Comparison of ENCODE assay signal across 1 cellular context in the genomic region with DNA sequence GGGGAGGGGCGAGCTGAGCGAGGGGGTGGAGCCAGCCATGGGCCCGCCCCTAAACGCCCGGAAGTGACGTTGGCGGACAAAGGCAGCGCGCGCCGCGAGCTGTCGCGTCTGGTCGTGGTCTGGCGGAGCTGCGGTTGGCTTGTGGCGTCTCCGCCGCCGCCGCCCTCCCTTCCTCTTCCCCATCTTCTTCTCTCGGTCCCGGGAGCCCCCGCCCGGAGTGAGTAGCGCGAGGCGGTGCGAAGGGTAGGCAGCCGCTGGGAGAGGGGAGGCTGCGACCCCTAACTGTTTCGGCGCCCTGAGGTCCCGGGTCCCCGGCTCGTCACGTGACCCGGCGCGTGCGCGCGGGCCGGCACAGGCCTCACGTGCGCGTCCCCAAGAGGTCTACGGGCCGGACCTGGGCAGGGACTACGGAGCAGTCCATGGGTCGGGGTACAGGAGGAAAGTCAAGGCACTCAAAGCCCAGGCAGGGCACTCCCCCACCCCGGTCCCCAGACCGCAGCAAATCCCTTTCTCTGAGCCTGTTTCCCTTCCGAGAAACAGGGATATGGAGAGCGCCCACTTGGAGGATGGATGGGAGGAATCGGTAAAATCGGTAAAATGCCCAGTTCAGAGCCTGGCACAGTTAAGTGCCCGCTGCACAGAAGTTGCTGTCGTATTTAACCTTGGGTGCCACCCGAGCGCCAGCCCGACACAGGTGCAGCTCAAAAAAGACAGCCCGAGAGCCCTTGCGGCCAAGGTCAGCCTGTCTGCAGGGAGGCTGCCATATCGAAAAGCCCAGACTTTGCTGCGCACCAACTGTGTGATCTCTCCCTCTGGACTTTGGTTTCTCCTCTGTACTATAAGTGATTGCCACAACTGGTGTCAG.
TF ChIP-seq lines count a peak whose summit lies in the region.

Gene NTMT1 (plus strand): TSS at position 85 of the 865 bp plus-strand sequence. CDS start 6,541 bp downstream, outside the sequence.

TF ChIP-seq in HepG2, 621 proteins besides CTCF, POLR2A, EP300 and RAD21 (continued from another document and continues in another):
- TF ChIP-seq KIAA2018 (CRISPR knock-in tag; IDR thresholded peaks at IDR 0.05; ENCODE audit: borderline replicate concordance) (no peak), HOXA7 (CRISPR knock-in tag; IDR thresholded peaks at IDR 0.05) (no peak), SYNCRIP (IDR thresholded peaks at IDR 0.05; ENCODE audit: insufficient read depth, low read depth, low read length) (no peak), PAX8 (CRISPR knock-in tag; IDR thresholded peaks at IDR 0.05; ENCODE audit: borderline replicate concordance) (no peak), SETDB1 (CRISPR knock-in tag; IDR thresholded peaks at IDR 0.05; ENCODE audit: borderline replicate concordance) (no peak), SSRP1 (CRISPR knock-in tag; IDR thresholded peaks at IDR 0.05) (no peak), ZNF382 (CRISPR knock-in tag; IDR thresholded peaks at IDR 0.05; ENCODE audit: borderline replicate concordance) (no peak), ZFAT (CRISPR knock-in tag; conservative IDR thresholded peaks at IDR 0.05) (no peak), NCOA5 (CRISPR knock-in tag; IDR thresholded peaks at IDR 0.05) (no peak), ZMYM4 (CRISPR knock-in tag; IDR thresholded peaks at IDR 0.05) (no peak), TOPORS (CRISPR knock-in tag; IDR thresholded peaks at IDR 0.05) (peak; percentile 78; the same call in 1 of the 2 replicates), KDM4B (CRISPR knock-in tag; IDR thresholded peaks at IDR 0.05) (no peak), FOSL1 (CRISPR knock-in tag; IDR thresholded peaks at IDR 0.05; ENCODE audit: borderline replicate concordance) (no peak), GLMP (CRISPR knock-in tag; IDR thresholded peaks at IDR 0.05; ENCODE audit: borderline replicate concordance) (no peak), ZNF501 (CRISPR knock-in tag; IDR thresholded peaks at IDR 0.05) (peak; percentile 72), ZBTB37 (CRISPR knock-in tag; IDR thresholded peaks at IDR 0.05) (no peak; the same call in 1 of the 2 replicates), ZC3H13 (CRISPR knock-in tag; IDR thresholded peaks at IDR 0.05) (no peak), KLF15 (CRISPR knock-in tag; IDR thresholded peaks at IDR 0.05; ENCODE audit: borderline replicate concordance) (peak; percentile 57; the same call in 1 of the 2 replicates), SKI (IDR thresholded peaks at IDR 0.05; ENCODE audit: partially characterized antibody) (peak; percentile 80), RARG (CRISPR knock-in tag; IDR thresholded peaks at IDR 0.05; ENCODE audit: low read depth) (no peak), HMG20B (CRISPR knock-in tag; conservative IDR thresholded peaks at IDR 0.05) (no peak; the same call in 1 of the 2 replicates), ZBTB4 (CRISPR knock-in tag; IDR thresholded peaks at IDR 0.05; ENCODE audit: borderline replicate concordance) (no peak), HDAC6 (IDR thresholded peaks at IDR 0.05; ENCODE audit: low read depth, low read length) (no peak), ZNF691 (CRISPR knock-in tag; IDR thresholded peaks at IDR 0.05; ENCODE audit: borderline replicate concordance, low read depth) (peak; percentile 47; the same call in 1 of the 2 replicates), BCL3 (CRISPR knock-in tag; IDR thresholded peaks at IDR 0.05) (peak; percentile 42; the same call in 1 of the 2 replicates), CBX1 (IDR thresholded peaks at IDR 0.05; ENCODE audit: low read depth) (peak; percentile 13)
- TF ChIP-seq, protein P1, sequence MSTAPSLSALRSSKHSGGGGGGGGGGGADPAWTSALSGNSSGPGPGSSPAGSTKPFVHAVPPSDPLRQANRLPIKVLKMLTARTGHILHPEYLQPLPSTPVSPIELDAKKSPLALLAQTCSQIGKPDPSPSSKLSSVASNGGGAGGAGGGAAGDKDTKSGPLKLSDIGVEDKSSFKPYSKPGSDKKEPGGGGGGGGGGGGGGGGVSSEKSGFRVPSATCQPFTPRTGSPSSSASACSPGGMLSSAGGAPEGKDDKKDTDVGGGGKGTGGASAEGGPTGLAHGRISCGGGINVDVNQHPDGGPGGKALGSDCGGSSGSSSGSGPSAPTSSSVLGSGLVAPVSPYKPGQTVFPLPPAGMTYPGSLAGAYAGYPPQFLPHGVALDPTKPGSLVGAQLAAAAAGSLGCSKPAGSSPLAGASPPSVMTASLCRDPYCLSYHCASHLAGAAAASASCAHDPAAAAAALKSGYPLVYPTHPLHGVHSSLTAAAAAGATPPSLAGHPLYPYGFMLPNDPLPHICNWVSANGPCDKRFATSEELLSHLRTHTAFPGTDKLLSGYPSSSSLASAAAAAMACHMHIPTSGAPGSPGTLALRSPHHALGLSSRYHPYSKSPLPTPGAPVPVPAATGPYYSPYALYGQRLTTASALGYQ (CRISPR knock-in tag; IDR thresholded peaks at IDR 0.05), result peak; percentile 75; the same call in 1 of the 2 replicates
- TF ChIP-seq, protein P2, sequence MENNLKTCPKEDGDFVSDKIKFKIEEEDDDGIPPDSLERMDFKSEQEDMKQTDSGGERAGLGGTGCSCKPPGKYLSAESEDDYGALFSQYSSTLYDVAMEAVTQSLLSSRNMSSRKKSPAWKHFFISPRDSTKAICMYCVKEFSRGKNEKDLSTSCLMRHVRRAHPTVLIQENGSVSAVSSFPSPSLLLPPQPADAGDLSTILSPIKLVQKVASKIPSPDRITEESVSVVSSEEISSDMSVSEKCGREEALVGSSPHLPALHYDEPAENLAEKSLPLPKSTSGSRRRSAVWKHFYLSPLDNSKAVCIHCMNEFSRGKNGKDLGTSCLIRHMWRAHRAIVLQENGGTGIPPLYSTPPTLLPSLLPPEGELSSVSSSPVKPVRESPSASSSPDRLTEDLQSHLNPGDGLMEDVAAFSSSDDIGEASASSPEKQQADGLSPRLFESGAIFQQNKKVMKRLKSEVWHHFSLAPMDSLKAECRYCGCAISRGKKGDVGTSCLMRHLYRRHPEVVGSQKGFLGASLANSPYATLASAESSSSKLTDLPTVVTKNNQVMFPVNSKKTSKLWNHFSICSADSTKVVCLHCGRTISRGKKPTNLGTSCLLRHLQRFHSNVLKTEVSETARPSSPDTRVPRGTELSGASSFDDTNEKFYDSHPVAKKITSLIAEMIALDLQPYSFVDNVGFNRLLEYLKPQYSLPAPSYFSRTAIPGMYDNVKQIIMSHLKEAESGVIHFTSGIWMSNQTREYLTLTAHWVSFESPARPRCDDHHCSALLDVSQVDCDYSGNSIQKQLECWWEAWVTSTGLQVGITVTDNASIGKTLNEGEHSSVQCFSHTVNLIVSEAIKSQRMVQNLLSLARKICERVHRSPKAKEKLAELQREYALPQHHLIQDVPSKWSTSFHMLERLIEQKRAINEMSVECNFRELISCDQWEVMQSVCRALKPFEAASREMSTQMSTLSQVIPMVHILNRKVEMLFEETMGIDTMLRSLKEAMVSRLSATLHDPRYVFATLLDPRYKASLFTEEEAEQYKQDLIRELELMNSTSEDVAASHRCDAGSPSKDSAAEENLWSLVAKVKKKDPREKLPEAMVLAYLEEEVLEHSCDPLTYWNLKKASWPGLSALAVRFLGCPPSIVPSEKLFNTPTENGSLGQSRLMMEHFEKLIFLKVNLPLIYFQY (CRISPR knock-in tag; IDR thresholded peaks at IDR 0.05; ENCODE audit: borderline replicate concordance), result no peak; the same call in 1 of the 2 replicates
